In genomic region chr19:5973867-5974635, GRCh38 we compare ENCODE assay signal across 1 cellular context.
A peak's percentile ranks its signal among the peaks of the same experiment; 100 is the strongest.
TF ChIP-seq lines count a peak whose summit lies in the region.

No MANE protein-coding gene starts in this region.

TF ChIP-seq in HEK293, 187 proteins besides CTCF, POLR2A, EP300 and RAD21 (continued from another document):
- no peak for TF ChIP-seq ZBTB11 (tag by site-specific recombination; conservative IDR thresholded peaks at IDR 0.05; ENCODE audit: low read depth)
- peak; percentile 67 for TF ChIP-seq OSR2 (tag by site-specific recombination; IDR thresholded peaks at IDR 0.05)
- no peak for TF ChIP-seq SCRT1 (tag by site-specific recombination; IDR thresholded peaks at IDR 0.05; ENCODE audit: borderline replicate concordance)
